ENCODE assay signal across 12 cellular contexts in genomic region chr1:154466879-154467767, GRCh38. TPM values are rescaled to one million over a fixed set of nuclear protein-coding genes. Genes with fewer than 3 reads are reported as not detected.
A peak's percentile ranks its signal among the peaks of the same experiment; 100 is the strongest.
DNase-seq lines count a peak whose midpoint lies in the region; ATAC-seq and TF ChIP-seq lines count a peak whose summit lies in the region.
"Had no signal": no experiment of that assay in that cellular context is flagged by ENCODE, and none has a peak within 500 bp of the region (broad histone marks: within the 10 kb centered on the region; RNA-seq: fewer than 3 reads in every experiment).

No MANE protein-coding gene starts in this region.

- H3K4me2 ChIP-seq in osteoblast (ENCODE audit: insufficient read depth, low read length): no peak overlapping the region

- H3K36me3 ChIP-seq in CD8-positive, alpha-beta T cell (ENCODE audit: insufficient read depth, low read length): no peaks in the 10 kb centered on the region
- no peaks in the 10 kb centered on the region for H3K36me3 ChIP-seq in H7 (replicated peaks; ENCODE audit: control insufficient read depth, insufficient read depth, low read length)
- H3K36me3 ChIP-seq in osteoblast (ENCODE audit: insufficient read depth, low read length): no peaks in the 10 kb centered on the region
- H3K36me3 ChIP-seq: thoracic aorta had no signal

- no peaks in the 10 kb centered on the region for H3K27me3 ChIP-seq in CD8-positive, alpha-beta T cell (ENCODE audit: insufficient read depth, low read length)
- H3K27me3 ChIP-seq in H7 (ENCODE audit: control insufficient read depth, insufficient read depth, low read length) (no peaks in the 10 kb centered on the region), osteoblast (ENCODE audit: insufficient read depth, low read length) (no peaks in the 10 kb centered on the region)

- no peaks in the 10 kb centered on the region for H3K9me3 Mint-ChIP-seq in CD8-positive, alpha-beta T cell
- H3K9me3 Mint-ChIP-seq: T-helper 1 cell treated with Interleukin-12 subunit alpha and Interleukin-12 subunit beta and Interleukin-4 antibody, amounts not matched to agents 30 μg/mL and 1 μg/mL, for 36 hours had no signal

- ATAC-seq in CD8-positive, alpha-beta T cell: no peak
- ATAC-seq in HG03280 (IDR thresholded peaks at IDR 0.05; ENCODE audit: unreplicated experiment): no peak

- no peak overlapping the region for H3K4me3 Mint-ChIP-seq in CD8-positive, alpha-beta T cell
- H3K4me3 Mint-ChIP-seq: T-helper 1 cell treated with Interleukin-12 subunit alpha and Interleukin-12 subunit beta and Interleukin-4 antibody, amounts not matched to agents 30 μg/mL and 1 μg/mL, for 36 hours had no signal

- H3K9me3 ChIP-seq in CD8-positive, alpha-beta T cell (ENCODE audit: low read length): no peaks in the 10 kb centered on the region
- no peaks in the 10 kb centered on the region for H3K9me3 ChIP-seq in osteoblast (ENCODE audit: low read depth, low read length)
- H3K9me3 ChIP-seq: thoracic aorta had no signal

- POLR2A ChIA-PET in CD8-positive, alpha-beta T cell (lab: Charles Lee): interaction anchor here (1.0 kb wide), 1 partner anchor 64 kb away, joined by 3 read pairs; no protein-coding TSS in a partner anchor

- H3K79me2 ChIP-seq in osteoblast (ENCODE audit: insufficient read depth, low read length): no peaks in the 10 kb centered on the region

- H3K4me1 Mint-ChIP-seq in CD8-positive, alpha-beta T cell (ENCODE audit: low read depth): peaks cover 41% of the 10 kb centered on the region

- no peak overlapping the region for H3K27ac ChIP-seq in CD8-positive, alpha-beta T cell (ENCODE audit: low read depth, low read length)
- peak overlapping the region; percentile 76 for H3K27ac ChIP-seq in caudate nucleus (ENCODE audit: low read depth, low read length)
- no peak overlapping the region for H3K27ac ChIP-seq in osteoblast (ENCODE audit: low read depth, low read length)
- H3K27ac ChIP-seq: thoracic aorta had no signal

- no peaks in the 10 kb centered on the region for H3K27me3 Mint-ChIP-seq in CD8-positive, alpha-beta T cell (ENCODE audit: low read depth)

- no peak overlapping the region for H2AFZ ChIP-seq in osteoblast (ENCODE audit: low read length)

- H3K4me3 ChIP-seq in CD8-positive, alpha-beta T cell (ENCODE audit: low read depth, low read length): no peak overlapping the region
- H3K4me3 ChIP-seq in H7 (ENCODE audit: insufficient read depth, low read depth, low read length): no peak overlapping the region
- no peak overlapping the region for H3K4me3 ChIP-seq in osteoblast (ENCODE audit: insufficient read depth, low read length)
- H3K4me3 ChIP-seq: thoracic aorta had no signal

- peaks cover 21% of the 10 kb centered on the region for H3K36me3 Mint-ChIP-seq in CD8-positive, alpha-beta T cell

- H3K4me1 ChIP-seq in CD8-positive, alpha-beta T cell (ENCODE audit: insufficient read depth, low read length): peaks cover 37% of the 10 kb centered on the region
- peaks cover 8% of the 10 kb centered on the region for H3K4me1 ChIP-seq in osteoblast (ENCODE audit: insufficient read depth, low read length)

- H4K20me1 ChIP-seq in osteoblast (ENCODE audit: insufficient read depth, low read length): no peaks in the 10 kb centered on the region

- CTCF ChIA-PET in CD8-positive, alpha-beta T cell (lab: Charles Lee): interaction anchor here (1.0 to 1.8 kb wide), 2 partner anchors 12 to 80 kb away, joined by 4 to 9 read pairs; no protein-coding TSS in a partner anchor

- no peak for DNase-seq in CD8-positive, alpha-beta T cell
- DNase-seq in H7 (peak; percentile 70), caudate nucleus (lab: John Stamatoyannopoulos, UW) (peak in 1 of 61 donors; percentile 83), osteoblast (ENCODE audit: insufficient read length, low spot score, missing footprints) (peak; percentile 56), DMS 273 (lab: John Stamatoyannopoulos, UW; ENCODE audit: unreplicated experiment) (no peak), H4 (ENCODE audit: low spot score) (no peak), NCI-H2227 (lab: John Stamatoyannopoulos, UW; ENCODE audit: unreplicated experiment) (no peak)
- DNase-seq: activated gamma-delta T cell, NCI-H345 had no signal

- H3K27ac Mint-ChIP-seq in CD8-positive, alpha-beta T cell: peak overlapping the region; percentile 72

- intact Hi-C loops in CD8-positive, alpha-beta T cell (cut with DNase I, micrococcal nuclease): no loop called here

- no peak for TF ChIP-seq CTCF in CD8-positive, alpha-beta T cell (IDR thresholded peaks at IDR 0.05)
- TF ChIP-seq CTCF in osteoblast (IDR thresholded peaks at IDR 0.05; ENCODE audit: extremely low read depth, low read depth, low read length): peak; percentile 33

RNA-seq across cellular contexts. Expression of gene TDRD10, which starts 34.9 kb away (rescaled TPM):
- total RNA-seq in CD8-positive, alpha-beta T cell: not detected
- total RNA-seq in H7 (2014; rRNA removed; shearing (Covaris generic)): 0.38 and 0.44 TPM in 2 replicates
- not detected in 2 replicates for total RNA-seq in osteoblast
- not detected in 2 replicates for total RNA-seq in H4 (2014; rRNA removed; shearing (Covaris generic))

RNA-seq across cellular contexts. Expression of gene SHE, which starts 35.1 kb away (rescaled TPM):
- not detected for total RNA-seq in CD8-positive, alpha-beta T cell
- total RNA-seq in H7 (2014; rRNA removed; shearing (Covaris generic)): 0.55 and 0.73 TPM in 2 replicates
- not detected in 2 replicates for total RNA-seq in osteoblast
- total RNA-seq in H4 (2014; rRNA removed; shearing (Covaris generic)): not detected in 2 replicates

Comparison
In these comparisons a context has a peak if more than half of its experiments do, and no peak if none do; other contexts are left out.
1. DNase-seq: peak in H7 (single experiment) and osteoblast (single experiment); none in CD8-positive, alpha-beta T cell (0 of 7), DMS 273 (single experiment), H4 (single experiment) and NCI-H2227 (single experiment).